1 cellular context compared by ENCODE assay signal in genomic region chr17:9907883-9908648, GRCh38.
TF ChIP-seq lines count a peak whose summit lies in the region.

No MANE protein-coding gene starts in this region.

TF ChIP-seq in HepG2, 621 proteins besides CTCF, POLR2A, EP300 and RAD21:
- TF ChIP-seq TBX3 (IDR thresholded peaks at IDR 0.05; ENCODE audit: borderline replicate concordance) (no peak), CREB1 (IDR thresholded peaks at IDR 0.05) (peak; percentile 55), CREB1 (CRISPR knock-in tag; IDR thresholded peaks at IDR 0.05) (no peak)
